Comparison of ENCODE assay signal across 16 cellular contexts in the genomic region with DNA sequence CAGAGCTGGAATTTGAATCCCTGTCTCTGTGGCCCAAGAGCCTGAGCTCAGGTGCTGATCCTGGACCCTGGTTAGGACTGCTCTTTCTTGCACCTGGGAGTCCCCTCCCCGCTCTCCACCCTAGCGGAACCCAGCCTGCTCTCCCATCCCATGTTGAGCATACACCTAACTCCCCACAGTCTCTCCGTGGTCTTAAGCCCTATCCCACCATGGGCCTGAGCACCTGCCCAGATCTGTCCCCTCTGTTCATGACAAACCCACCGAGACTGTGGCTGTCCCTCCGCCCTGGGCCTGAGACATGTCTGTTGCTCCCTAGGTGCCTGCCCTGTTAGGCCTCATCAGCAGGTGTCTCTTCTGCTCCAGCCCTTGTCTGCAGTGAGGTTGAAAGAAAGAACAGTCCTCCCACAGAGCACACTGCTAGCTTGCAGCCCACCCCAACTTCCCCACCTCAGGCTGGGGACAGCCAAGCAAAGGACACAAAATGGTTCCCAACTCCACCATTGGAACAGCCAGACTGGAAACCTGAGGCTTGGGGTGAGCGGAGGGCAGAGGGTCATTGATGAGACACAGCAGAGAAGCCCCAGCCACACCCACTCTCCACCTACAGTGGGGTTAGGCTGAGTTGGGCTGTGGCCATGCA.
A peak's percentile ranks its signal among the peaks of the same experiment; 100 is the strongest.
DNase-seq lines count a peak whose midpoint lies in the region; ATAC-seq and TF ChIP-seq lines count a peak whose summit lies in the region.
"Had no signal": no experiment of that assay in that cellular context is flagged by ENCODE, and none has a peak within 500 bp of the region (broad histone marks: within the 10 kb centered on the region; RNA-seq: fewer than 3 reads in every experiment).

No MANE protein-coding gene starts in this region.

- H3K27me3 Mint-ChIP-seq in nephron progenitor cell (ENCODE audit: low read depth, poor library complexity) (peaks cover 26% of the 10 kb centered on the region), osteocyte (ENCODE audit: unreplicated experiment) (peaks cover 10% of the 10 kb centered on the region)

- peak; percentile 44 for DNase-seq in right atrium auricular region (ENCODE audit: low spot score)
- no peak for DNase-seq in heart left ventricle
- no peak for DNase-seq in nephron progenitor cell
- peak; percentile 76 for DNase-seq in osteocyte (ENCODE audit: extremely low spot score, unreplicated experiment)
- DNase-seq in NCI-H2171 (lab: John Stamatoyannopoulos, UW) = no peak
- DNase-seq in iPS-NIHi7 (ENCODE audit: extremely low spot score) = no peak
- DNase-seq: 8988T; Calu3; CD8-positive, alpha-beta T cell; DMS79 treated with DMSO at 0.1 percent for 48 hours; GF-D8 had no signal

- H3K27me3 ChIP-seq in right atrium auricular region (no peaks in the 10 kb centered on the region), heart left ventricle (peaks cover 0 to 12% (median 0%) of the 10 kb centered on the region in 9 donors)
- H3K27me3 ChIP-seq: BLaER1 treated with 17β-estradiol and CSF1 and Interleukin-3, amounts not matched to agents 10 nM and 100 nM had no signal

- no peaks in the 10 kb centered on the region for H3K9me3 ChIP-seq in right atrium auricular region
- H3K9me3 ChIP-seq in heart left ventricle = peaks cover 0 to 10% (median 0%) of the 10 kb centered on the region in 12 donors
- H3K9me3 ChIP-seq: HAP-1 had no signal

- TF ChIP-seq POLR2A in heart left ventricle (IDR thresholded peaks at IDR 0.05) = no peak

- intact Hi-C loops in heart left ventricle (cut with DNase I) = no loop called here

- H3K27ac Mint-ChIP-seq in nephron progenitor cell = peak overlapping the region; percentile 13
- H3K27ac Mint-ChIP-seq in osteocyte (ENCODE audit: unreplicated experiment) = no peak overlapping the region
- H3K27ac Mint-ChIP-seq: B cell; CD8-positive, alpha-beta T cell had no signal

- H3K9me3 Mint-ChIP-seq in nephron progenitor cell = no peaks in the 10 kb centered on the region
- no peaks in the 10 kb centered on the region for H3K9me3 Mint-ChIP-seq in osteocyte (ENCODE audit: unreplicated experiment)
- H3K9me3 Mint-ChIP-seq: CD8-positive, alpha-beta T cell had no signal

- H3K4me3 ChIP-seq in right atrium auricular region = no peak overlapping the region
- no peak overlapping the region for H3K4me3 ChIP-seq in heart left ventricle
- H3K4me3 ChIP-seq: BLaER1 treated with 17β-estradiol and CSF1 and Interleukin-3, amounts not matched to agents 10 nM and 100 nM; HAP-1 had no signal

- no peak for ATAC-seq in heart left ventricle
- ATAC-seq in GM21825 (IDR thresholded peaks at IDR 0.05; ENCODE audit: unreplicated experiment) = no peak
- no peak for ATAC-seq in HG02973 (IDR thresholded peaks at IDR 0.05; ENCODE audit: unreplicated experiment)
- ATAC-seq: CD8-positive, alpha-beta T cell had no signal

- H3K4me1 Mint-ChIP-seq in nephron progenitor cell (peaks cover 31% of the 10 kb centered on the region), osteocyte (ENCODE audit: unreplicated experiment) (no peaks in the 10 kb centered on the region)
- H3K4me1 Mint-ChIP-seq: B cell had no signal

- 81 to 88% (median 83%) methylated on average over 6 of the region's 6 CpGs for WGBS in heart left ventricle, 4 donors

- H3K27ac ChIP-seq in right atrium auricular region = no peak overlapping the region
- no peak overlapping the region for H3K27ac ChIP-seq in heart left ventricle
- H3K27ac ChIP-seq: BLaER1 treated with 17β-estradiol and CSF1 and Interleukin-3, amounts not matched to agents 10 nM and 100 nM had no signal

- H3K4me1 ChIP-seq in right atrium auricular region (no peaks in the 10 kb centered on the region), heart left ventricle (no peaks in the 10 kb centered on the region)
- H3K4me1 ChIP-seq: HAP-1 had no signal

- no peak for TF ChIP-seq CTCF in right atrium auricular region (IDR thresholded peaks at IDR 0.05)
- no peak for TF ChIP-seq CTCF in heart left ventricle (IDR thresholded peaks at IDR 0.05)
- no peak for TF ChIP-seq CTCF in nephron progenitor cell (IDR thresholded peaks at IDR 0.05)
- no peak for TF ChIP-seq CTCF in osteocyte (IDR thresholded peaks at IDR 0.05)

- H3K36me3 ChIP-seq in right atrium auricular region (no peaks in the 10 kb centered on the region), heart left ventricle (no peaks in the 10 kb centered on the region)
- H3K36me3 ChIP-seq: BLaER1 treated with 17β-estradiol and CSF1 and Interleukin-3, amounts not matched to agents 10 nM and 100 nM; HAP-1 had no signal

- no peaks in the 10 kb centered on the region for H3K36me3 Mint-ChIP-seq in nephron progenitor cell (ENCODE audit: low read depth)
- H3K36me3 Mint-ChIP-seq in osteocyte (ENCODE audit: unreplicated experiment) = no peaks in the 10 kb centered on the region
- H3K36me3 Mint-ChIP-seq: CD8-positive, alpha-beta T cell had no signal

- no peak overlapping the region for H3K4me3 Mint-ChIP-seq in nephron progenitor cell
- H3K4me3 Mint-ChIP-seq in osteocyte (ENCODE audit: unreplicated experiment) = no peak overlapping the region
- H3K4me3 Mint-ChIP-seq: B cell; CD8-positive, alpha-beta T cell had no signal

Comparison
In these comparisons a context has a peak if more than half of its experiments do, and no peak if none do; other contexts are left out.
1. DNase-seq: peak in right atrium auricular region (single experiment) and osteocyte (single experiment); none in heart left ventricle (0 of 5), nephron progenitor cell (single experiment), NCI-H2171 (single experiment) and iPS-NIHi7 (single experiment).